In the genomic region with DNA sequence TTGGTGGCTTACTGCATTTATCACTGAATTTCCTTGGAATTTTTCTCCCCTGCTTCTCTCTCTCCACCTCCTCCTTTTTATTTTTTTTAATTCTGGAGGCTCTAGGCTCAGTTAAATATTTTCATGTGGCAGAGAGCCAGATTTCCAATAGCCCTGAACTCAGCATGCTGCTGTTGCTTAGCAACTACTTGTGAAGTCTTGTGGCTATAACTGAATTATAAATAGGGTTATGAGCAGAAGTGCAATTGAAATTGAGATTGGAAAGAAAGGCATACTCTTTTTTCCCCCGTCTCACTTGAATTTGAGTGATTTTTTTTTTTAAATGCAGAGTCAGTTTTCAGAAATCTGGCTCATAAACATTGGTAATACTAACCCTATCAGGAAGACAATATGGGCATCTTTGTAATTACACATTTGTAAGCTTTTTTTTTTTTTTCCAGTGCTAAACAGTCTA, we compare ENCODE assay signal across 8 cellular contexts. TPM values are rescaled to one million over a fixed set of nuclear protein-coding genes. Genes with fewer than 3 reads are reported as not detected.
DNase-seq lines count a peak whose midpoint lies in the region; ATAC-seq and TF ChIP-seq lines count a peak whose summit lies in the region.

No MANE protein-coding gene starts in this region.

- peaks cover 4% of the 10 kb centered on the region for H3F3A ChIP-seq in PC-9 (ENCODE audit: insufficient read depth, low read depth)

- H4K20me1 ChIP-seq in PC-9 (ENCODE audit: insufficient read depth): peaks cover 24% of the 10 kb centered on the region; the same call in 1 of the 2 replicates

- H3K27ac ChIP-seq in PC-9 (peak overlapping the region; percentile 1; the same call in 1 of the 2 replicates), dorsolateral prefrontal cortex (peak overlapping the region in 57 of 59 donors; percentile 10 to 86 (median 70)), neuronal stem cell (replicated peaks; ENCODE audit: low read length) (no peak overlapping the region)

- H3K14ac ChIP-seq in neuronal stem cell (ENCODE audit: low read length): no peak overlapping the region

- H3K4me2 ChIP-seq in PC-9 (no peak overlapping the region; the same call in 1 of the 2 replicates), neuronal stem cell (ENCODE audit: insufficient read depth, low read length, poor library complexity, severe bottlenecking) (no peak overlapping the region)

- H3K36me3 ChIP-seq in PC-9 (ENCODE audit: low read depth) (no peaks in the 10 kb centered on the region), mucosa of descending colon (ENCODE audit: low read depth) (no peaks in the 10 kb centered on the region), neuronal stem cell (replicated peaks in 1 of 2; ENCODE audit: control insufficient read depth in 2 of 2, insufficient read depth in 2 of 2, low read length in 2 of 2) (peaks cover 2 to 16% of the 10 kb centered on the region in 2 donors)

- H3K79me2 ChIP-seq in PC-9 (ENCODE audit: low read depth): peaks cover 99% of the 10 kb centered on the region

- H4K8ac ChIP-seq in neuronal stem cell (ENCODE audit: low read depth, low read length): no peak overlapping the region

- H2AFZ ChIP-seq in PC-9 (no peak overlapping the region), neuronal stem cell (ENCODE audit: low read length) (no peak overlapping the region)

- peak; percentile 39 for ATAC-seq in GM18861 (IDR thresholded peaks at IDR 0.05; ENCODE audit: unreplicated experiment)
- ATAC-seq in mucosa of descending colon: peak; percentile 88
- ATAC-seq in HG03159 (IDR thresholded peaks at IDR 0.05; ENCODE audit: unreplicated experiment): no peak

- WGBS in neuronal stem cell (ENCODE audit: extremely low coverage in 2 of 2, insufficient read length in 2 of 2, insufficient replicate concordance in 1 of 2), 2 donors: no CpG with 5 or more reads among the region's 1 CpG

- intact Hi-C loops in PC-9 (cut with micrococcal nuclease; ENCODE audit: unreplicated experiment): no loop called here
- intact Hi-C loops in dorsolateral prefrontal cortex (cut with DNase I): no loop called here
- intact Hi-C loops in mucosa of descending colon (cut with DNase I, micrococcal nuclease): no loop called here

- H2BK15ac ChIP-seq in neuronal stem cell (ENCODE audit: low read length): no peak overlapping the region

- no peak overlapping the region for H2BK120ac ChIP-seq in neuronal stem cell (ENCODE audit: low read depth, low read length)

- H3K9ac ChIP-seq in neuronal stem cell (ENCODE audit: low read depth, low read length, poor library complexity): no peak overlapping the region

- H3K23ac ChIP-seq in neuronal stem cell (ENCODE audit: low read depth, low read length, poor library complexity): no peak overlapping the region

- H3K27me3 ChIP-seq in PC-9 (ENCODE audit: insufficient read depth, low read depth) (no peaks in the 10 kb centered on the region), dorsolateral prefrontal cortex (no peaks in the 10 kb centered on the region), neuronal stem cell (ENCODE audit: control insufficient read depth in 3 of 3, insufficient read depth in 3 of 3, low read depth in 1 of 3, low read length in 3 of 3) (no peaks in the 10 kb centered on the region)

- peaks cover 2% of the 10 kb centered on the region for H3K79me1 ChIP-seq in neuronal stem cell (ENCODE audit: low read depth, low read length)

- no peak overlapping the region for H4K91ac ChIP-seq in neuronal stem cell (ENCODE audit: low read depth, low read length, poor library complexity)

- in situ Hi-C loops in KBM-7 (cut with MboI; ENCODE audit: low pct_unique_long_range_greater_than_20kb, low sequenced_read_pairs): no loop called here

- H3K4me1 ChIP-seq in PC-9 (replicated peaks; ENCODE audit: insufficient read depth) (peaks cover 9% of the 10 kb centered on the region; the same call in 1 of the 2 replicates), mucosa of descending colon (ENCODE audit: low read depth) (peaks cover 17% of the 10 kb centered on the region), neuronal stem cell (ENCODE audit: control insufficient read depth in 2 of 2, insufficient read depth in 1 of 2, low read depth in 1 of 2, low read length in 2 of 2) (peaks cover 3 to 22% of the 10 kb centered on the region in 2 donors)

- DNase-seq in AG20443 (ENCODE audit: low spot score) (peak; percentile 60), KBM-7 (peak; percentile 57), PC-9 (no peak), dorsolateral prefrontal cortex (peak in 2 of 10 donors; percentile 44 to 67), mucosa of descending colon (peak in 1 of 3 donors; percentile 62), neuronal stem cell (ENCODE audit: low spot score) (no peak)

- no TSS peak for BruUV-seq in PC-9 (replicated peaks; lab: Mats Ljungman, UMichigan)

- no peak overlapping the region for H3K4ac ChIP-seq in neuronal stem cell (ENCODE audit: low read length)

- no peak overlapping the region for H2AK5ac ChIP-seq in neuronal stem cell (ENCODE audit: low read depth, low read length)

- TF ChIP-seq CTCF in PC-9 (conservative IDR thresholded peaks at IDR 0.05): no peak
- no peak for TF ChIP-seq CTCF in dorsolateral prefrontal cortex (IDR thresholded peaks at IDR 0.05 in 54 of 56, conservative IDR thresholded peaks at IDR 0.05 in 2 of 56; ENCODE audit: low read depth in 1 of 56, partially characterized antibody in 56 of 56)
- TF ChIP-seq CTCF in mucosa of descending colon (IDR thresholded peaks at IDR 0.05): no peak

- H3K4me3 ChIP-seq in PC-9: no peak overlapping the region
- H3K4me3 ChIP-seq in dorsolateral prefrontal cortex: peak overlapping the region in 8 of 59 donors; percentile 1 to 20 (median 8)
- no peak overlapping the region for H3K4me3 ChIP-seq in mucosa of descending colon
- no peak overlapping the region for H3K4me3 ChIP-seq in neuronal stem cell (ENCODE audit: low read length in 2 of 2)

- H2BK12ac ChIP-seq in neuronal stem cell (ENCODE audit: low read length): no peak overlapping the region

- no peaks in the 10 kb centered on the region for H3K9me2 ChIP-seq in PC-9 (ENCODE audit: insufficient read depth)

- no peak overlapping the region for H2BK5ac ChIP-seq in neuronal stem cell (ENCODE audit: low read length)

- H3K18ac ChIP-seq in neuronal stem cell (ENCODE audit: low read length): no peak overlapping the region

- CTCF ChIA-PET in PC-9 (lab: Charles Lee): interaction anchor here (0.5 to 0.7 kb wide), 2 partner anchors 25 to 63 kb away, joined by 3 to 4 read pairs; no protein-coding TSS in a partner anchor

- POLR2A ChIA-PET in PC-9 (lab: Charles Lee; ENCODE audit: unreplicated experiment): no interaction called here

- H3K9me3 ChIP-seq in PC-9 (ENCODE audit: insufficient read depth, low read depth) (peaks cover 7% of the 10 kb centered on the region; the same call in 1 of the 2 replicates), mucosa of descending colon (no peaks in the 10 kb centered on the region), neuronal stem cell (replicated peaks in 1 of 2; ENCODE audit: control insufficient read depth in 2 of 2, insufficient read depth in 1 of 2, low read depth in 1 of 2, low read length in 2 of 2) (peaks cover 2 to 55% of the 10 kb centered on the region in 2 donors)

RNA-seq across cellular contexts. Expression of gene ATF7IP, which starts 38.3 kb away (rescaled TPM):
- total RNA-seq in PC-9 (2021): 72.2 and 94.7 TPM in 2 replicates
- total RNA-seq in dorsolateral prefrontal cortex: 10 to 100 TPM; 49.2 to 99.3 (median 71.5) TPM
- 10 to 100 TPM; 40.3 to 84.1 (median 63.2) TPM for total RNA-seq in mucosa of descending colon
- polyA plus RNA-seq in neuronal stem cell (2013, experiment 1 of 2): 55.9 TPM
- 58.8 TPM for polyA plus RNA-seq in neuronal stem cell (2013, experiment 2 of 2)

Comparison
In these comparisons a context has a peak if more than half of its experiments do, and no peak if none do; other contexts are left out.
1. DNase-seq: peak in AG20443 (single experiment) and KBM-7 (single experiment); none in PC-9 (0 of 2) and neuronal stem cell (single experiment).